Comparison of ENCODE assay signal across 23 cellular contexts in the genomic region with DNA sequence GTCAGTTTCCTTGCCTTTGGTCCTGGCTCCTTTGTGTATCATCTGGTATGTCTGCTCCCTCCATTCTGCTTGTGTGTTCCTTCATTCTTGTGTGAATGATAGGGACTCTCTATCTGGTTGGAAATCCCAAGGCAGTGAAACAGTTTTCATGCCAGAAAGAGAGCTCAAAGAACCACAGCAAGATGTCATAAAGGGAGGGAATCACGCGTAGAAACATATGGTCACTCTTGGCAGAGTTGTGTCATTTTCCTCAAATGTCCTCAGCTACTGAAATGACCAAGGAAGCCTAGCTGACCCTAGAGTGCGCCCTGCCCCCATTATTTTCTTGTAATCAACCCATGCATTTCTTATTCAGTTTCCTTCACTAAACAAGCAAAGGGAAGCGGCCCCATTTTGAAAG. TPM values are rescaled to one million over a fixed set of nuclear protein-coding genes. Genes with fewer than 3 reads are reported as not detected.
DNase-seq lines count a peak whose midpoint lies in the region; ATAC-seq and TF ChIP-seq lines count a peak whose summit lies in the region.
"Had no signal": no experiment of that assay in that cellular context is flagged by ENCODE, and none has a peak within 500 bp of the region (broad histone marks: within the 10 kb centered on the region; RNA-seq: fewer than 3 reads in every experiment).

No MANE protein-coding gene starts in this region.

- H3K9me3 ChIP-seq in neural progenitor cell (ENCODE audit: low read depth) (no peaks in the 10 kb centered on the region), aorta (ENCODE audit: control insufficient read depth, low read length) (no peaks in the 10 kb centered on the region)
- H3K9me3 ChIP-seq: colonic mucosa, gastroesophageal sphincter, thyroid gland had no signal

- no peak for DNase-seq in T-helper 2 cell treated with Interferon-gamma antibody and Interleukin-4, amounts not matched to agents 5 μg/mL and 100 μg/mL, for 36 hours (ENCODE audit: low spot score)
- DNase-seq in T-helper 2 cell, result no peak
- DNase-seq in T-cell, result no peak
- DNase-seq in amniotic epithelial cell (ENCODE audit: low read depth), result peak; percentile 19
- no peak for DNase-seq in neural progenitor cell (ENCODE audit: low spot score)
- no peak for DNase-seq in aorta
- no peak for DNase-seq in amniotic stem cell (lab: John Stamatoyannopoulos, UW)
- no peak for DNase-seq in hippocampal formation (lab: John Stamatoyannopoulos, UW)
- DNase-seq: 8988T; activated CD4-positive, alpha-beta T cell treated with anti-CD3 and anti-CD28 coated beads, Interleukin-2, amount 10 ng/mL, durations not matched to agents 7 days and 5 days; activated naive CD4-positive, alpha-beta T cell treated with anti-CD3 and anti-CD28 coated beads for 36 hours; colonic mucosa; COR-L47; endodermal cell; kidney glomerular epithelial cell; mammary epithelial cell; NCI-H187; NCI-H526 treated with DMSO at 0.1 percent for 48 hours; retina; stimulated activated naive CD4-positive, alpha-beta T cell; thyroid gland had no signal

- H3K4me3 ChIP-seq in neural progenitor cell (no peak overlapping the region), aorta (ENCODE audit: low read length in 2 of 2) (no peak overlapping the region)
- H3K4me3 ChIP-seq: colonic mucosa, gastroesophageal sphincter, smooth muscle cell, thyroid gland had no signal

- no peak overlapping the region for H3K4me3 Mint-ChIP-seq in T-helper 2 cell treated with Interferon-gamma antibody and Interleukin-4, amounts not matched to agents 5 μg/mL and 100 μg/mL, for 36 hours
- H3K4me3 Mint-ChIP-seq in T-cell (no peak overlapping the region), neural progenitor cell (no peak overlapping the region)
- H3K4me3 Mint-ChIP-seq: activated CD4-positive, alpha-beta T cell treated with anti-CD3 and anti-CD28 coated beads, Interleukin-2, amount 10 ng/mL, durations not matched to agents 7 days and 5 days; activated naive CD4-positive, alpha-beta T cell treated with anti-CD3 and anti-CD28 coated beads for 36 hours; endodermal cell had no signal

- H2AFZ ChIP-seq in neural progenitor cell (replicated peaks), result no peak overlapping the region

- H3K4me1 Mint-ChIP-seq in T-helper 2 cell treated with Interferon-gamma antibody and Interleukin-4, amounts not matched to agents 5 μg/mL and 100 μg/mL, for 36 hours (ENCODE audit: low read depth), result peaks cover 24% of the 10 kb centered on the region
- peaks cover 32 to 38% (median 35%) of the 10 kb centered on the region in 3 donors for H3K4me1 Mint-ChIP-seq in T-cell
- peaks cover 21% of the 10 kb centered on the region for H3K4me1 Mint-ChIP-seq in neural progenitor cell

- H3K4me2 ChIP-seq in neural progenitor cell, result peak overlapping the region; percentile 0
- H3K4me2 ChIP-seq: smooth muscle cell had no signal

- CTCF ChIA-PET in T-cell (lab: Charles Lee), result interaction anchor here in 1 of 2 donors (0.6 kb wide), 1 partner anchor 183 kb away, joined by 3 read pairs; no protein-coding TSS in a partner anchor

- H3K36me3 Mint-ChIP-seq in T-helper 2 cell treated with Interferon-gamma antibody and Interleukin-4, amounts not matched to agents 5 μg/mL and 100 μg/mL, for 36 hours (ENCODE audit: low read depth), result peaks cover 72% of the 10 kb centered on the region
- H3K36me3 Mint-ChIP-seq in T-cell (peaks cover 59% of the 10 kb centered on the region), neural progenitor cell (no peaks in the 10 kb centered on the region)

- no peak overlapping the region for H3K9ac ChIP-seq in neural progenitor cell

- peak overlapping the region; percentile 53 for H3K27ac Mint-ChIP-seq in T-helper 2 cell treated with Interferon-gamma antibody and Interleukin-4, amounts not matched to agents 5 μg/mL and 100 μg/mL, for 36 hours
- peak overlapping the region; percentile 37 to 64 for H3K27ac Mint-ChIP-seq in T-cell
- no peak overlapping the region for H3K27ac Mint-ChIP-seq in neural progenitor cell
- H3K27ac Mint-ChIP-seq: activated CD4-positive, alpha-beta T cell treated with anti-CD3 and anti-CD28 coated beads, Interleukin-2, amount 10 ng/mL, durations not matched to agents 7 days and 5 days; endodermal cell had no signal

- no peaks in the 10 kb centered on the region for H4K20me1 ChIP-seq in neural progenitor cell (ENCODE audit: low read depth)

- no peaks in the 10 kb centered on the region for H3K79me2 ChIP-seq in neural progenitor cell (ENCODE audit: low read depth)

- H3K4me1 ChIP-seq in neural progenitor cell, result peaks cover 19% of the 10 kb centered on the region
- H3K4me1 ChIP-seq in aorta (ENCODE audit: control insufficient read depth in 1 of 2, insufficient read depth in 2 of 2, low read length in 2 of 2), result no peaks in the 10 kb centered on the region
- H3K4me1 ChIP-seq: colonic mucosa, gastroesophageal sphincter, thyroid gland had no signal

- H3K27ac ChIP-seq in neural progenitor cell (no peak overlapping the region), aorta (ENCODE audit: low read depth in 1 of 2, low read length in 2 of 2) (no peak overlapping the region)
- H3K27ac ChIP-seq: colonic mucosa, gastroesophageal sphincter, thyroid gland had no signal

- ATAC-seq in T-cell (replicated peaks in 1 of 4) (no peak), aorta (ENCODE audit: low FRiP score) (no peak)
- ATAC-seq: gastroesophageal sphincter had no signal

- intact Hi-C loops in aorta (cut with DNase I), result no loop called here

- H3K36me3 ChIP-seq in neural progenitor cell (no peaks in the 10 kb centered on the region), aorta (ENCODE audit: control insufficient read depth in 1 of 2, insufficient read depth in 2 of 2, low read length in 1 of 2) (no peaks in the 10 kb centered on the region)
- H3K36me3 ChIP-seq: colonic mucosa, gastroesophageal sphincter, thyroid gland had no signal

- POLR2A ChIA-PET in T-cell (lab: Charles Lee), result interaction anchor here in 1 of 2 donors (0.6 kb wide), 1 partner anchor 875 kb away, joined by 3 read pairs; no protein-coding TSS in a partner anchor

- TF ChIP-seq CTCF in neural progenitor cell (IDR thresholded peaks at IDR 0.05), result no peak

- H3F3A ChIP-seq in neural progenitor cell (ENCODE audit: low read depth), result no peaks in the 10 kb centered on the region

- H3K27me3 Mint-ChIP-seq in T-helper 2 cell treated with Interferon-gamma antibody and Interleukin-4, amounts not matched to agents 5 μg/mL and 100 μg/mL, for 36 hours (ENCODE audit: low read depth), result no peaks in the 10 kb centered on the region
- H3K27me3 Mint-ChIP-seq in T-cell, result no peaks in the 10 kb centered on the region
- no peaks in the 10 kb centered on the region for H3K27me3 Mint-ChIP-seq in neural progenitor cell (ENCODE audit: insufficient read depth, low read depth)
- H3K27me3 Mint-ChIP-seq: activated CD4-positive, alpha-beta T cell treated with anti-CD3 and anti-CD28 coated beads, Interleukin-2, amount 10 ng/mL, durations not matched to agents 7 days and 5 days had no signal

- WGBS in aorta, 2 donors, result 85 to 88% methylated on average over 4 of the region's 4 CpGs

- H3K27me3 ChIP-seq in neural progenitor cell, result no peaks in the 10 kb centered on the region
- peaks cover 0 to 2% of the 10 kb centered on the region in 2 donors for H3K27me3 ChIP-seq in aorta (ENCODE audit: control insufficient read depth in 1 of 2, insufficient read depth in 2 of 2, low read length in 1 of 2)
- H3K27me3 ChIP-seq: colonic mucosa, thyroid gland had no signal

- H3K9me3 Mint-ChIP-seq in T-helper 2 cell treated with Interferon-gamma antibody and Interleukin-4, amounts not matched to agents 5 μg/mL and 100 μg/mL, for 36 hours, result no peaks in the 10 kb centered on the region
- H3K9me3 Mint-ChIP-seq in T-cell, result no peaks in the 10 kb centered on the region
- H3K9me3 Mint-ChIP-seq in neural progenitor cell, result no peaks in the 10 kb centered on the region
- H3K9me3 Mint-ChIP-seq: activated CD4-positive, alpha-beta T cell treated with anti-CD3 and anti-CD28 coated beads, Interleukin-2, amount 10 ng/mL, durations not matched to agents 7 days and 5 days; activated naive CD4-positive, alpha-beta T cell treated with anti-CD3 and anti-CD28 coated beads for 36 hours; endodermal cell had no signal

RNA-seq across cellular contexts. Expression of a gene that starts 48.0 kb away (rescaled TPM):
- 100 to 1,000 TPM; 118 to 148 (median 131) TPM for total RNA-seq in T-cell
- 2.5 and 3.8 TPM in 2 replicates for total RNA-seq in neural progenitor cell (ENCODE audit: low replicate concordance)
- total RNA-seq in aorta, result 1 to 10 TPM; 1.5 to 3.1 TPM
- polyA plus RNA-seq in aorta, result under 1 TPM in 1 of 2 donors, not detected in 1; 0.50 TPM
- polyA plus RNA-seq: mammary epithelial cell had no signal

Comparison
In these comparisons a context has a peak if more than half of its experiments do, and no peak if none do; other contexts are left out.
1. RNA of a gene that starts 48.0 kb away (total RNA-seq): 118 to 148 TPM in T-cell; 1.5 to 3.1 TPM in aorta and 2.5 to 3.8 TPM in neural progenitor cell; every median in the first group is over 10 times any median in the second.